Comparison of ENCODE assay signal across 8 cellular contexts in genomic region chr15:41558400-41559238, GRCh38. TPM values are rescaled to one million over a fixed set of nuclear protein-coding genes. Genes with fewer than 3 reads are reported as not detected.
DNase-seq lines count a peak whose midpoint lies in the region; ATAC-seq and TF ChIP-seq lines count a peak whose summit lies in the region.

Gene TYRO3, plus strand, starts transcription at chr15:41559212. Its CDS starts 46 bp downstream, at chr15:41559258.

- H3K4me3 ChIP-seq in Loucy (ENCODE audit: low read length, poor library complexity, severe bottlenecking) (peak within 1 kb of the TSS; percentile 77), coronary artery (peak within 1 kb of the TSS; percentile 91), right lobe of liver (peak within 1 kb of the TSS; percentile 36 to 59 (median 36))

- H3K9me3 ChIP-seq in Loucy (ENCODE audit: insufficient read depth, low read depth, low read length) = no peaks in the 10 kb centered on the region
- H3K9me3 ChIP-seq in right lobe of liver = no peaks in the 10 kb centered on the region

- H3K27ac ChIP-seq in coronary artery = peak within 1 kb of the TSS; percentile 24 to 75
- no peak within 1 kb of the TSS for H3K27ac ChIP-seq in right lobe of liver

- no peaks in the 10 kb centered on the region for H3K9me2 ChIP-seq in Loucy (replicated peaks; ENCODE audit: low read depth, low read length)

- TF ChIP-seq CTCF in Loucy (conservative IDR thresholded peaks at IDR 0.05; ENCODE audit: low read length) (no peak), coronary artery (IDR thresholded peaks at IDR 0.05) (no peak), right lobe of liver (IDR thresholded peaks at IDR 0.05) (no peak)

- peak within 1 kb of the TSS; percentile 63 for H3K9ac ChIP-seq in Loucy (ENCODE audit: low read depth, low read length, poor library complexity, severe bottlenecking)

- WGBS in right lobe of liver (ENCODE audit: insufficient coverage, low coverage, low lambda C conversion rate, missing lambda C conversion rate) = 8% methylated on average over 10 of the region's 81 CpGs

- H3K36me3 ChIP-seq in Loucy (ENCODE audit: insufficient read depth, low read length) (no peaks in the 10 kb centered on the region), right lobe of liver (no peaks in the 10 kb centered on the region)

- peak; percentile 71 to 80 (median 76) for ATAC-seq in right lobe of liver
- no peak for ATAC-seq in GM19324 (IDR thresholded peaks at IDR 0.05; ENCODE audit: low FRiP score, unreplicated experiment)
- no peak for ATAC-seq in GM18505 (IDR thresholded peaks at IDR 0.05; ENCODE audit: unreplicated experiment)

- H3K79me2 ChIP-seq in Loucy (ENCODE audit: insufficient read depth, low read length) = no peaks in the 10 kb centered on the region

- peaks cover 44% of the 10 kb centered on the region for H3K4me1 ChIP-seq in Loucy (ENCODE audit: insufficient read depth, low read length, poor library complexity, severe bottlenecking)
- peaks cover 0 to 6% (median 0%) of the 10 kb centered on the region in 4 donors for H3K4me1 ChIP-seq in right lobe of liver

- DNase-seq in GM03348 (ENCODE audit: low spot score) (peak; percentile 92), coronary artery (ENCODE audit: low spot score) (no peak), right lobe of liver (peak in 2 of 3 donors; percentile 68 to 69)
- peak; percentile 38 to 42 for DNase-seq in activated CD4-positive, alpha-beta T cell treated with anti-CD3 and anti-CD28 coated beads, Interleukin-2, amount 50 U/mL, for 24 hours (ENCODE audit: low read depth in 1 of 2, low spot score in 1 of 2)
- peak; percentile 61 to 67 for DNase-seq in stimulated activated CD4-positive, alpha-beta T cell treated with anti-CD3 and anti-CD28 coated beads, Interleukin-2, amount 100 ng/mL, for 48 hours

- no peaks in the 10 kb centered on the region for H3K27me3 ChIP-seq in Loucy (ENCODE audit: insufficient read depth, low read length, poor library complexity, severe bottlenecking)
- no peaks in the 10 kb centered on the region for H3K27me3 ChIP-seq in right lobe of liver

- intact Hi-C loops in right lobe of liver (cut with DNase I) = no loop called here

- peaks cover 5% of the 10 kb centered on the region; the same call in 1 of the 2 replicates for H3F3A ChIP-seq in Loucy (ENCODE audit: low read depth)

- H2AFZ ChIP-seq in Loucy (ENCODE audit: low read length) = peak within 1 kb of the TSS; percentile 80

- no peaks in the 10 kb centered on the region for H4K20me1 ChIP-seq in Loucy (ENCODE audit: insufficient read depth, low read length, poor library complexity, severe bottlenecking)

- TF ChIP-seq POLR2A in right lobe of liver (IDR thresholded peaks at IDR 0.05) = no peak
- no peak for TF ChIP-seq POLR2A in GM18505 (IDR thresholded peaks at IDR 0.05; ENCODE audit: borderline replicate concordance, extremely low read depth, insufficient read depth, insufficient read length)

- H3K4me2 ChIP-seq in Loucy (ENCODE audit: low read depth, low read length, poor library complexity, severe bottlenecking) = peak within 1 kb of the TSS; percentile 94

RNA-seq across cellular contexts. Expression of gene TYRO3, which starts in this region (rescaled TPM):
- 1 to 10 TPM; 1.1 to 2.9 (median 1.8) TPM for total RNA-seq in right lobe of liver

Comparison
In these comparisons a context has a peak if more than half of its experiments do, and no peak if none do; other contexts are left out.
1. H3K4me3 ChIP-seq: peak in every context shown above with its lines; median percentile 91 in coronary artery; 77 in Loucy; 36 in right lobe of liver.
2. H3K27ac ChIP-seq: peak in coronary artery (2 of 2); none in right lobe of liver (0 of 3).
3. ATAC-seq: peak in right lobe of liver (4 of 4); none in GM19324 (single experiment) and GM18505 (single experiment).